13 cellular contexts compared by ENCODE assay signal in the genomic region with DNA sequence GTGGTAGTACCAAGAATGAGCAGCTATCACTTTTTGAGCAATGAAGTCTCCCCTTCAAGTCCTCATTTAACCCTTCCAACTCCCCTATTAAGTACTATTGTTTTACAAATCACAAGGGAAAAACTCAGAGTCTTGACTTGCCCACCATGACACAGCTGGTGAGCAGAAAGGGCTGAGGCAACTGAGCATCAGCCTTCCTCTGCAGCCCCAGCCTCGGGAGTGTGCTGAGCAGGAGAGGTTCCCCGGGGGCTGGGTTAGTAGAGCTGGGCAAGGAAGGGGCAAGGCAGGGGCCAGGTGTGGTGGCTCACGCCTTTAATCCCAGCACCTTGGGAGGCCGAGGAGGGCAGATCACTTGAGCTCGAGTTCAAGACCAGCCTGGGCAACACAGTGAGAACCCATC. TPM values are rescaled to one million over a fixed set of nuclear protein-coding genes. Genes with fewer than 3 reads are reported as not detected.
DNase-seq lines count a peak whose midpoint lies in the region; ATAC-seq, FAIRE-seq and TF ChIP-seq lines count a peak whose summit lies in the region.
"Had no signal": no experiment of that assay in that cellular context is flagged by ENCODE, and none has a peak within 500 bp of the region (broad histone marks: within the 10 kb centered on the region; RNA-seq: fewer than 3 reads in every experiment).

No MANE protein-coding gene starts in this region.

- peaks cover 8 to 12% of the 10 kb centered on the region in 2 donors for H3K4me1 ChIP-seq in kidney (ENCODE audit: control insufficient read depth in 1 of 2, insufficient read depth in 1 of 2, low read depth in 1 of 2, low read length in 2 of 2)
- peaks cover 19 to 85% (median 67%) of the 10 kb centered on the region in 6 donors for H3K4me1 ChIP-seq in spleen

- peaks cover 5% of the 10 kb centered on the region for H3K27me3 Mint-ChIP-seq in T-helper 2 cell treated with Interferon-gamma antibody and Interleukin-4, amounts not matched to agents 5 μg/mL and 100 μg/mL, for 36 hours (ENCODE audit: low read depth)
- no peaks in the 10 kb centered on the region for H3K27me3 Mint-ChIP-seq in WTC11 (ENCODE audit: low read depth)

- TF ChIP-seq CTCF in WTC11 (IDR thresholded peaks at IDR 0.05) (no peak), kidney (IDR thresholded peaks at IDR 0.05; ENCODE audit: borderline replicate concordance, extremely low read depth, insufficient read depth) (no peak), spleen (IDR thresholded peaks at IDR 0.05 in 8 of 11, conservative IDR thresholded peaks at IDR 0.05 in 3 of 11) (no peak)

- WGBS in spleen, 5 donors, result 64 to 77% (median 68%) methylated on average over 5 of the region's 5 CpGs

- POLR2A ChIA-PET in WTC11 (lab: Charles Lee), result interaction anchor here (5.9 kb wide), 1 partner anchor 12 kb away, joined by 46 read pairs; a partner anchor contains a TSS

- no peak for DNase-seq in T-helper 2 cell treated with Interferon-gamma antibody and Interleukin-4, amounts not matched to agents 5 μg/mL and 100 μg/mL, for 36 hours (ENCODE audit: low spot score)
- DNase-seq in T-helper 2 cell (no peak), WTC11 (ENCODE audit: low spot score) (peak; percentile 24), kidney (peak; percentile 43), spleen (peak; percentile 77), NCI-H2107 treated with DMSO at 0.1 percent for 48 hours (lab: John Stamatoyannopoulos, UW; ENCODE audit: unreplicated experiment) (no peak), NCI-H187 (lab: John Stamatoyannopoulos, UW) (no peak), NOMO-1 treated with dmso at 0.1 percent for 144 hours (lab: John Stamatoyannopoulos, UW; ENCODE audit: unreplicated experiment) (no peak)
- DNase-seq: activated CD4-positive, alpha-beta memory T cell treated with anti-CD3 and anti-CD28 coated beads for 36 hours; HCEC 1CT; NCI-H1930; testis had no signal

- H3K4me3 ChIP-seq in kidney (ENCODE audit: low read length in 2 of 2), result no peak overlapping the region
- H3K4me3 ChIP-seq in spleen, result peak overlapping the region in 7 of 8 donors; percentile 88 to 98 (median 96)
- H3K4me3 ChIP-seq: mucosa of descending colon had no signal

- H3K27ac Mint-ChIP-seq in T-helper 2 cell treated with Interferon-gamma antibody and Interleukin-4, amounts not matched to agents 5 μg/mL and 100 μg/mL, for 36 hours, result peak overlapping the region; percentile 42
- H3K27ac Mint-ChIP-seq in WTC11, result peak overlapping the region; percentile 65
- H3K27ac Mint-ChIP-seq: activated CD4-positive, alpha-beta memory T cell treated with anti-CD3 and anti-CD28 coated beads for 36 hours had no signal

- peaks cover 55% of the 10 kb centered on the region for H3K4me1 Mint-ChIP-seq in T-helper 2 cell treated with Interferon-gamma antibody and Interleukin-4, amounts not matched to agents 5 μg/mL and 100 μg/mL, for 36 hours (ENCODE audit: low read depth)
- peaks cover 51% of the 10 kb centered on the region for H3K4me1 Mint-ChIP-seq in WTC11

- no peak for FAIRE-seq in kidney (lab: Jason Lieb, UNC)

- H3K27ac ChIP-seq in kidney (ENCODE audit: low read depth in 2 of 2, low read length in 2 of 2), result no peak overlapping the region
- H3K27ac ChIP-seq in spleen, result peak overlapping the region in 6 of 8 donors; percentile 96 to 100 (median 98)

- CTCF ChIA-PET in WTC11 (lab: Charles Lee), result interaction anchor here (0.6 to 3.9 kb wide), 5 partner anchors 12 to 146 kb away, joined by 3 to 31 read pairs (median 4); a partner anchor contains a TSS

- no peaks in the 10 kb centered on the region for H3K27me3 ChIP-seq in spleen (replicated peaks in 1 of 7)
- H3K27me3 ChIP-seq: testis had no signal

- no peak for TF ChIP-seq POLR2A in spleen (IDR thresholded peaks at IDR 0.05)

- no peaks in the 10 kb centered on the region for H3K9me3 Mint-ChIP-seq in T-helper 2 cell treated with Interferon-gamma antibody and Interleukin-4, amounts not matched to agents 5 μg/mL and 100 μg/mL, for 36 hours
- no peaks in the 10 kb centered on the region for H3K9me3 Mint-ChIP-seq in WTC11
- H3K9me3 Mint-ChIP-seq: activated CD4-positive, alpha-beta memory T cell treated with anti-CD3 and anti-CD28 coated beads for 36 hours had no signal

- ATAC-seq in WTC11, result peak; percentile 8
- ATAC-seq: mucosa of descending colon had no signal

- peaks cover 26% of the 10 kb centered on the region for H3K36me3 Mint-ChIP-seq in T-helper 2 cell treated with Interferon-gamma antibody and Interleukin-4, amounts not matched to agents 5 μg/mL and 100 μg/mL, for 36 hours (ENCODE audit: low read depth)
- H3K36me3 Mint-ChIP-seq in WTC11, result peaks cover 10% of the 10 kb centered on the region

- H3K36me3 ChIP-seq in kidney (ENCODE audit: control insufficient read depth in 1 of 2, insufficient read depth in 2 of 2, low read length in 2 of 2) (no peaks in the 10 kb centered on the region), spleen (peaks cover 0 to 53% (median 8%) of the 10 kb centered on the region in 6 donors)

- intact Hi-C loops in kidney (cut with DNase I) (loop anchor here (10.0 kb wide), 1 partner anchor 47 kb away; no protein-coding TSS in a partner anchor), spleen (cut with DNase I; ENCODE audit: low total_unique reads) (no loop called here)

- no peak overlapping the region for H3K9ac ChIP-seq in kidney (ENCODE audit: low read length in 2 of 2)

- H3K4me3 Mint-ChIP-seq in T-helper 2 cell treated with Interferon-gamma antibody and Interleukin-4, amounts not matched to agents 5 μg/mL and 100 μg/mL, for 36 hours, result peak overlapping the region; percentile 62
- H3K4me3 Mint-ChIP-seq in WTC11, result peak overlapping the region; percentile 86
- H3K4me3 Mint-ChIP-seq: activated CD4-positive, alpha-beta memory T cell treated with anti-CD3 and anti-CD28 coated beads for 36 hours had no signal

- H3K9me3 ChIP-seq in kidney (ENCODE audit: control insufficient read depth in 1 of 2, low read length in 2 of 2) (no peaks in the 10 kb centered on the region), spleen (no peaks in the 10 kb centered on the region)
- H3K9me3 ChIP-seq: mucosa of descending colon, testis had no signal

TF ChIP-seq in WTC11, 78 proteins besides CTCF, POLR2A, EP300 and RAD21:
- peak; percentile 27; the same call in 1 of the 2 replicates for TF ChIP-seq FOXP1 (CRISPR knock-in tag; IDR thresholded peaks at IDR 0.05; ENCODE audit: borderline replicate concordance)
- TF ChIP-seq ZBTB21 (CRISPR knock-in tag; IDR thresholded peaks at IDR 0.05; ENCODE audit: borderline replicate concordance), result no peak
- TF ChIP-seq GTF2I (CRISPR knock-in tag; conservative IDR thresholded peaks at IDR 0.05), result 0 out of 2 replicates have a peak, but pooled peaks have one; percentile 13

RNA-seq across cellular contexts. Expression of a gene that starts 3.2 kb away (rescaled TPM):
- 48.2 to 53.5 TPM (median 50.8 TPM) in 3 replicates for total RNA-seq in WTC11 (2021)
- 16.8 TPM for total RNA-seq in kidney
- polyA plus RNA-seq in kidney (ENCODE audit: insufficient read depth, low read depth, low replicate concordance), result 5.4 TPM
- total RNA-seq in spleen, result 10 to 100 TPM; 28.3 to 75.6 (median 46.3) TPM
- 10 to 100 TPM; 12.3 to 19.9 (median 14.3) TPM for polyA plus RNA-seq in spleen

RNA-seq across cellular contexts. Expression of a gene that starts 12.2 kb away (rescaled TPM):
- total RNA-seq in WTC11 (2021) (7.0 to 8.2 TPM (median 7.6 TPM) in 3 replicates), kidney (7.0 TPM), spleen (10 to 100 TPM; 13.3 to 27.2 (median 21.5) TPM)
- polyA plus RNA-seq in kidney (ENCODE audit: insufficient read depth, low read depth, low replicate concordance) (2.1 TPM), spleen (1 to 10 TPM; 6.0 to 7.8 (median 7.7) TPM)

RNA-seq across cellular contexts. Expression of a gene that starts 38.9 kb away (rescaled TPM):
- total RNA-seq in WTC11 (2021), result 35.5 to 42.2 TPM (median 38.0 TPM) in 3 replicates
- total RNA-seq in kidney, result 10.6 TPM
- 5.3 TPM for polyA plus RNA-seq in kidney (ENCODE audit: insufficient read depth, low read depth, low replicate concordance)
- 10 to 100 TPM; 17.5 to 35.3 (median 27.5) TPM for total RNA-seq in spleen
- polyA plus RNA-seq in spleen, result 1 to 10 TPM; 3.1 to 7.4 (median 5.1) TPM

Comparison
In these comparisons a context has a peak if more than half of its experiments do, and no peak if none do; other contexts are left out.
1. DNase-seq: peak in WTC11 (single experiment), kidney (single experiment) and spleen (single experiment); none in T-helper 2 cell treated with Interferon-gamma antibody and Interleukin-4, amounts not matched to agents 5 μg/mL and 100 μg/mL, for 36 hours (single experiment), T-helper 2 cell (0 of 5), NCI-H2107 treated with DMSO at 0.1 percent for 48 hours (single experiment), NCI-H187 (0 of 2) and NOMO-1 treated with dmso at 0.1 percent for 144 hours (single experiment).
2. H3K27ac ChIP-seq: peak in spleen (6 of 8); none in kidney (0 of 2).
3. H3K4me3 ChIP-seq: peak in spleen (7 of 8); none in kidney (0 of 2).